In the genomic region with DNA sequence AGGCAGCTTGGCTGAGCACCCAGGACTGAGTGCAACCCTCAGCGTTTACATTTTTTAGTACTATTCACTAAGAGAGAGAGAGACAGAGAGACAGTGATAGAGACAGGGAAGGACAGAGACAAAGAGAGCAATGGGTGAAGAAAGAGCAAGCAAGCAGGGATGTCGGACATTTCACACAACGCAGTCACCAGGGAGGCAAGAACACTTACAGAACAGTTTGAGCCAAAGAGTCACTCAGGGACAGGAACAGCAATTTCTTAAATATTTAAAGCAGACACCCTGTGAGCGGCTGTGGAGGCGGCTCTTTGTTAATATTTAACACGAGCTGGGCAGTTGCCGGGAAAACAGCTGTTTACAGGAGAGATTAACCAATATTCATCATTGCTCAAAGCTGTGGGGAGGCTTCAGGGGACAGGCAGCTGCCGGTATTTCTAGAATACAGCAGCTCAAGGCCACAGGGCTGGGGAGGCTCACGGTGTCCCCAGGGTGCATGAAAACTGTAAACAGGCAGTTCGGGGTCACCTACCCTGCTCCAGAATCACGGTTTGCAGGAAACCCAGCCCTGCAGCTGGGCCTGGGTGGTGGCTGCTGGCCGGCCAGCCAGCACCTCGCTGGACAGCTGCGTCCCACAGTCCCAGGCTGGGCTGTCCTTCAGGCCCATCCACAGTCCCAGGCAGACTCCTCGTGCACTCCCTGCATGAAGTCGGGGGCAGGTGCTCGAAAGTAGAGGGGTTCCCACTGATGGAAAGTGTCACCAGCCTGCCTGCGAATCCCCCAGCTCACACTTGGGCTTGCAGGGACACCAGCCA, we compare ENCODE assay signal across 1 cellular context.
TF ChIP-seq lines count a peak whose summit lies in the region.

No MANE protein-coding gene starts in this region.

TF ChIP-seq in IMR-90, 13 proteins besides CTCF, POLR2A, EP300 and RAD21 (continued from another document):
- TF ChIP-seq, protein P1, sequence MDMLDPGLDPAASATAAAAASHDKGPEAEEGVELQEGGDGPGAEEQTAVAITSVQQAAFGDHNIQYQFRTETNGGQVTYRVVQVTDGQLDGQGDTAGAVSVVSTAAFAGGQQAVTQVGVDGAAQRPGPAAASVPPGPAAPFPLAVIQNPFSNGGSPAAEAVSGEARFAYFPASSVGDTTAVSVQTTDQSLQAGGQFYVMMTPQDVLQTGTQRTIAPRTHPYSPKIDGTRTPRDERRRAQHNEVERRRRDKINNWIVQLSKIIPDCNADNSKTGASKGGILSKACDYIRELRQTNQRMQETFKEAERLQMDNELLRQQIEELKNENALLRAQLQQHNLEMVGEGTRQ (IDR thresholded peaks at IDR 0.05; ENCODE audit: low read depth, low read length) = no peak
